20 cellular contexts compared by ENCODE assay signal in the genomic region with DNA sequence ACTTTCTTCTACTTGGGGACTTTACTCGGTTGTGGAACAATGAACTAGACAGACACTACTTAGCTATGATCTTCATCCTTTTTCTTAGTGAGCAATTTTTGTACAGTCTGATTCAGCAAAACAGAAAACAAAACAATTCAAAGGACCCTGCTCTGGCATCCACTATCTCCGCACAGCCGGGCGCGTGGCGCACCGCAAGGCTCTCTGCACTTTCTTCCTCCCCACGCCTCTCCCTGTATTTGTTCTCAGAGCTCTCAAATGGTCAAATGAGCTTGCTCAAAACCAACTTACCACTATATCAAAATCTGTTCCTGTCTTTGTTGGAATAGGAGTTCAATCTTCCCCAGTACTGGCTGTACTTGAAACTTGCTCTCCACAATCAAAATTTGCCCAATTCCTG. TPM values are rescaled to one million over a fixed set of nuclear protein-coding genes. Genes with fewer than 3 reads are reported as not detected.
DNase-seq lines count a peak whose midpoint lies in the region; ATAC-seq and TF ChIP-seq lines count a peak whose summit lies in the region.
"Had no signal": no experiment of that assay in that cellular context is flagged by ENCODE, and none has a peak within 500 bp of the region (broad histone marks: within the 10 kb centered on the region; RNA-seq: fewer than 3 reads in every experiment).

No MANE protein-coding gene starts in this region.

- H3K27ac Mint-ChIP-seq in T-cell (peak overlapping the region; percentile 4 to 59), chondrocyte (ENCODE audit: unreplicated experiment) (peak overlapping the region; percentile 4)
- H3K27ac Mint-ChIP-seq in stimulated activated naive CD8-positive, alpha-beta T cell treated with anti-CD3 and anti-CD28 coated beads, Interleukin-15, amount 100 ng/mL, for 72 hours, result peak overlapping the region; percentile 28 to 29

- H3K9me3 Mint-ChIP-seq in T-cell (no peaks in the 10 kb centered on the region), chondrocyte (ENCODE audit: low read depth) (no peaks in the 10 kb centered on the region)
- H3K9me3 Mint-ChIP-seq in stimulated activated naive CD8-positive, alpha-beta T cell treated with anti-CD3 and anti-CD28 coated beads, Interleukin-15, amount 100 ng/mL, for 72 hours, result no peaks in the 10 kb centered on the region
- H3K9me3 Mint-ChIP-seq: central memory CD8-positive, alpha-beta T cell had no signal

- H3K27me3 ChIP-seq in colonic mucosa, result no peaks in the 10 kb centered on the region
- H3K27me3 ChIP-seq: MG63, sigmoid colon, upper lobe of left lung had no signal

- peak; percentile 15 for DNase-seq in left cardiac atrium
- DNase-seq in cardiac septum (ENCODE audit: low spot score), result no peak
- no peak for DNase-seq in T-cell
- DNase-seq in chondrocyte (ENCODE audit: low spot score), result no peak
- DNase-seq in stimulated activated naive CD8-positive, alpha-beta T cell treated with anti-CD3 and anti-CD28 coated beads, Interleukin-15, amount 100 ng/mL, for 72 hours, result no peak
- no peak for DNase-seq in colonic mucosa
- DNase-seq in NOMO-1 treated with DMSO at 0.1 percent for 48 hours (lab: John Stamatoyannopoulos, UW; ENCODE audit: unreplicated experiment), result no peak
- DNase-seq: activated CD4-positive, alpha-beta T cell treated with anti-CD3 and anti-CD28 coated beads, Interleukin-2, amount 50 U/mL, for 1 hour; DMS53; foreskin melanocyte; MG63; NCI-H1930; NCI-H774; sigmoid colon; stimulated activated CD4-positive, alpha-beta T cell treated with anti-CD3 and anti-CD28 coated beads, Interleukin-4, amount 100 ng/mL, for 1 hour; T-helper 9 cell had no signal

- H3K4me3 Mint-ChIP-seq in T-cell, result no peak overlapping the region
- H3K4me3 Mint-ChIP-seq in chondrocyte (ENCODE audit: unreplicated experiment), result no peak overlapping the region
- H3K4me3 Mint-ChIP-seq in stimulated activated naive CD8-positive, alpha-beta T cell treated with anti-CD3 and anti-CD28 coated beads, Interleukin-15, amount 100 ng/mL, for 72 hours, result no peak overlapping the region
- H3K4me3 Mint-ChIP-seq: central memory CD8-positive, alpha-beta T cell had no signal

- TF ChIP-seq CTCF in chondrocyte (IDR thresholded peaks at IDR 0.05) (no peak), colonic mucosa (IDR thresholded peaks at IDR 0.05) (no peak)

- H3K27ac ChIP-seq in colonic mucosa, result no peak overlapping the region

- H3K9me3 ChIP-seq in colonic mucosa, result no peaks in the 10 kb centered on the region
- H3K9me3 ChIP-seq: MG63, sigmoid colon, upper lobe of left lung had no signal

- no peak overlapping the region for H3K4me3 ChIP-seq in colonic mucosa
- H3K4me3 ChIP-seq: lung, MG63, sigmoid colon, upper lobe of left lung had no signal

- H3K36me3 ChIP-seq in colonic mucosa, result peaks cover 10% of the 10 kb centered on the region

- ATAC-seq in left cardiac atrium (no peak), T-cell (replicated peaks in 1 of 4) (no peak), GM21717 (IDR thresholded peaks at IDR 0.05; ENCODE audit: unreplicated experiment) (no peak)
- ATAC-seq in stimulated activated naive CD8-positive, alpha-beta T cell treated with anti-CD3 and anti-CD28 coated beads, Interleukin-15, amount 100 ng/mL, for 72 hours, result no peak

- H3K36me3 Mint-ChIP-seq in T-cell (peaks cover 45% of the 10 kb centered on the region), chondrocyte (ENCODE audit: low read depth) (peaks cover 39% of the 10 kb centered on the region)

- H3K4me1 ChIP-seq in colonic mucosa, result no peaks in the 10 kb centered on the region

- POLR2A ChIA-PET in T-cell (lab: Charles Lee), result interaction anchor here (0.5 to 0.6 kb wide), 2 partner anchors 14 to 736 kb away, joined by 4 to 6 read pairs; no protein-coding TSS in a partner anchor

- CTCF ChIA-PET in T-cell (lab: Charles Lee), result interaction anchor here in 1 of 2 donors (1.1 to 1.9 kb wide), 2 partner anchors 11 to 142 kb away, joined by 4 to 9 read pairs; no protein-coding TSS in a partner anchor

- no peaks in the 10 kb centered on the region for H3K27me3 Mint-ChIP-seq in T-cell
- H3K27me3 Mint-ChIP-seq in chondrocyte (ENCODE audit: low read depth), result no peaks in the 10 kb centered on the region
- H3K27me3 Mint-ChIP-seq in stimulated activated naive CD8-positive, alpha-beta T cell treated with anti-CD3 and anti-CD28 coated beads, Interleukin-15, amount 100 ng/mL, for 72 hours, result no peaks in the 10 kb centered on the region
- H3K27me3 Mint-ChIP-seq: central memory CD8-positive, alpha-beta T cell had no signal

- peaks cover 32 to 42% (median 41%) of the 10 kb centered on the region in 3 donors for H3K4me1 Mint-ChIP-seq in T-cell
- peaks cover 31% of the 10 kb centered on the region for H3K4me1 Mint-ChIP-seq in chondrocyte (ENCODE audit: low read depth)
- peaks cover 70% of the 10 kb centered on the region for H3K4me1 Mint-ChIP-seq in stimulated activated naive CD8-positive, alpha-beta T cell treated with anti-CD3 and anti-CD28 coated beads, Interleukin-15, amount 100 ng/mL, for 72 hours

- no peak overlapping the region for H3K9ac ChIP-seq in colonic mucosa (ENCODE audit: low read depth in 2 of 2, low read length in 2 of 2)

- intact Hi-C loops in left cardiac atrium (cut with DNase I), result no loop called here
- intact Hi-C loops in cardiac septum (cut with DNase I), result no loop called here
- intact Hi-C loops in colonic mucosa (cut with DNase I), result no loop called here

RNA-seq across cellular contexts. Expression of gene EEF1G, which starts 7.4 kb away (rescaled TPM):
- total RNA-seq in left cardiac atrium (100 to 1,000 TPM; 833 to 894 TPM), cardiac septum (735 TPM), T-cell (1,000 to 10,000 TPM; 1,908 to 2,187 (median 2,119) TPM), chondrocyte (1,000 to 1,202 TPM (median 1,017 TPM) in 3 replicates), colonic mucosa (1,000 to 10,000 TPM; 1,328 to 1,358 TPM)

RNA-seq across cellular contexts. Expression of gene AHNAK, which starts 19.6 kb away (rescaled TPM):
- total RNA-seq in left cardiac atrium, result 100 to 1,000 TPM; 329 to 404 TPM
- total RNA-seq in cardiac septum, result 485 TPM
- 100 to 1,000 TPM; 267 to 636 (median 395) TPM for total RNA-seq in T-cell
- 476 to 526 TPM (median 514 TPM) in 3 replicates for total RNA-seq in chondrocyte
- total RNA-seq in colonic mucosa, result 100 to 1,000 TPM; 458 to 631 TPM

RNA-seq across cellular contexts. Expression of gene TUT1, which starts 25.1 kb away (rescaled TPM):
- total RNA-seq in left cardiac atrium (10 to 100 TPM in 1 of 2 donors, 1 to 10 TPM in 1; 9.6 to 11.5 TPM), cardiac septum (11.7 TPM), T-cell (10 to 100 TPM; 35.2 to 56.0 (median 42.9) TPM), chondrocyte (9.6 to 15.2 TPM (median 11.8 TPM) in 3 replicates), colonic mucosa (10 to 100 TPM; 11.1 to 26.2 TPM)

RNA-seq across cellular contexts. Expression of gene MTA2, which starts 35.4 kb away (rescaled TPM):
- total RNA-seq in left cardiac atrium (10 to 100 TPM; 38.1 to 60.6 TPM), cardiac septum (36.8 TPM), T-cell (100 to 1,000 TPM; 151 to 185 (median 184) TPM), chondrocyte (81.7 to 89.3 TPM (median 83.0 TPM) in 3 replicates), colonic mucosa (100 to 1,000 TPM in 1 of 2 donors, 10 to 100 TPM in 1; 91.0 to 133 TPM)

RNA-seq across cellular contexts. Expression of gene EML3, which starts 46.3 kb away (rescaled TPM):
- total RNA-seq in left cardiac atrium, result 10 to 100 TPM; 29.1 to 46.8 TPM
- 29.6 TPM for total RNA-seq in cardiac septum
- 100 to 1,000 TPM; 160 to 372 (median 328) TPM for total RNA-seq in T-cell
- 55.2 to 76.6 TPM (median 58.9 TPM) in 3 replicates for total RNA-seq in chondrocyte
- 10 to 100 TPM; 37.5 to 58.7 TPM for total RNA-seq in colonic mucosa
